ENCODE assay signal across 22 cellular contexts in the genomic region with DNA sequence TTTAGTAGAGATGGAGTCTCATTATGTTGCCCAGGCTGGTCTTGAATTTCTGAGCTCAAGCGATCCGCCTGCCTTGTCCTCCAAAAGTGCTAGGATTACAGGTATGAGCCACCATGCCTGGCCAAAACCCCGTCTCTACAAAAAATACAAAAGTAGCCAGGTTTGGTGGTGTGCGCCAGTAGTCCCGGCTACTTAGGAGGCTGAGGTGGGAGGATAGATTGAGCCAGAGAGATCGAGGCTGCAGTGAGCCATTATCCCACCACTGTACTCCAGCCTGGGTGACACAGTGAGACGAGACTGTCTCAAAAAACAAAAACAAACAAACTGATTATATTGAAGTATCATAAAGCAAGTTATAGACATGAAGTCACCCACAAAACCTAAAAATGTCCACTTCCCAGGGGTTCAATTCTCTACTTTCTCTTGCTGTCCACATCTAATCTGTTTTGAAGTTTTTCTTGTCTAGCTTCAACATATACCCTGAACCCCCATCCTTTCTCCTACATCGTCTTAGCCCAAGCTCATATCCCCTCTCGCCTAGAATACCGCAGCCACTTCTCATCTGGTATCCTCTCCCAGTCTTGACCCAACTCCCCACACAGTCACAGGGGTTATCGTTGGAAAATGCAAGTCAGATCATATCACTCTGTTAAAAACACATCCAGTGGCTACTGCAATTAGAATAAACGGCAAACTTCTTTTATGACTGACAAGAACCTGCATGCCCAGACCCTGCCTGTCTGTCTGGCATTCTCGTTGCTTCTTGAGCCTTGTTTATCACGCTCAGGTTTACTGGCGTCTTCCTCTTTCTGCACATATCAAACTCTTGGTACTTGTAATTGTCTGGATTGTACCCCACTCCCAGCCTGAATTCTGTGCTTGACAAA. TPM values are rescaled to one million over a fixed set of nuclear protein-coding genes. Genes with fewer than 3 reads are reported as not detected.
DNase-seq lines count a peak whose midpoint lies in the region; ATAC-seq and TF ChIP-seq lines count a peak whose summit lies in the region.
"Had no signal": no experiment of that assay in that cellular context is flagged by ENCODE, and none has a peak within 500 bp of the region (broad histone marks: within the 10 kb centered on the region; RNA-seq: fewer than 3 reads in every experiment).

No MANE protein-coding gene starts in this region.

- peaks cover 32% of the 10 kb centered on the region for H3K4me1 Mint-ChIP-seq in activated CD8-positive, alpha-beta T cell treated with anti-CD3 and anti-CD28 coated beads, Interleukin-2, amount 10 ng/mL, durations not matched to agents 7 days and 5 days (ENCODE audit: low read depth)

- H3K4me1 ChIP-seq in esophagus (ENCODE audit: control insufficient read depth in 2 of 2, insufficient read depth in 2 of 2, low read length in 1 of 2) = no peaks in the 10 kb centered on the region
- H3K4me1 ChIP-seq: gastrocnemius medialis, right atrium auricular region, uterus had no signal

- no peaks in the 10 kb centered on the region for H3K27me3 ChIP-seq in SU-DHL-6 (ENCODE audit: low read length)
- no peaks in the 10 kb centered on the region for H3K27me3 ChIP-seq in esophagus (ENCODE audit: control insufficient read depth in 1 of 2, insufficient read depth in 2 of 2, low read length in 2 of 2)
- H3K27me3 ChIP-seq: gastrocnemius medialis, right atrium auricular region, uterus had no signal

- intact Hi-C loops in left colon (cut with DNase I, micrococcal nuclease) = no loop called here

- H3K9me3 ChIP-seq in SU-DHL-6 (ENCODE audit: insufficient read depth, low read length) (no peaks in the 10 kb centered on the region), esophagus (ENCODE audit: control insufficient read depth in 2 of 2, insufficient read depth in 1 of 2, low read depth in 1 of 2, low read length in 1 of 2) (no peaks in the 10 kb centered on the region)
- H3K9me3 ChIP-seq: gastrocnemius medialis, right atrium auricular region, uterus had no signal

- peak; percentile 14 for DNase-seq in DMS 273 (lab: John Stamatoyannopoulos, UW; ENCODE audit: unreplicated experiment)
- no peak for DNase-seq in DMS 273 treated with DMSO at 0.1 percent for 48 hours (lab: John Stamatoyannopoulos, UW)
- DNase-seq in NCI-H1105 treated with DMSO at 0.1 percent for 48 hours (lab: John Stamatoyannopoulos, UW) = peak; percentile 82
- no peak for DNase-seq in activated CD8-positive, alpha-beta T cell treated with anti-CD3 and anti-CD28 coated beads, Interleukin-2, amount 10 ng/mL, durations not matched to agents 7 days and 5 days
- no peak for DNase-seq in left colon
- DNase-seq: activated CD4-positive, alpha-beta T cell treated with anti-CD3 and anti-CD28 coated beads, Interleukin-2, amount 10 ng/mL, durations not matched to agents 7 days and 5 days; activated CD8-positive, alpha-beta memory T cell treated with anti-CD3 and anti-CD28 coated beads, Interleukin-2, amount 50 U/mL, for 48 hours; activated gamma-delta T cell treated with Interleukin-2 at 50 U/mL for 16 hours; erythroblast; gastrocnemius medialis; HFFc6; naive thymus-derived CD8-positive, alpha-beta T cell; NCI-H774; stimulated activated CD8-positive, alpha-beta memory T cell treated with anti-CD3 and anti-CD28 coated beads, Interleukin-4, amount 100 ng/mL, for 48 hours; uterus had no signal

- no peak overlapping the region for H2AFZ ChIP-seq in SU-DHL-6 (ENCODE audit: low read depth, low read length, severe bottlenecking)

- peak overlapping the region; percentile 24 for H3K9ac ChIP-seq in SU-DHL-6 (ENCODE audit: low read length)

- no peak for ATAC-seq in activated CD8-positive, alpha-beta T cell treated with anti-CD3 and anti-CD28 coated beads, Interleukin-2, amount 10 ng/mL, durations not matched to agents 7 days and 5 days
- no peak for ATAC-seq in left colon
- no peak for ATAC-seq in HG02852 (IDR thresholded peaks at IDR 0.05; ENCODE audit: unreplicated experiment)
- ATAC-seq: gastrocnemius medialis; naive thymus-derived CD8-positive, alpha-beta T cell had no signal

- no peaks in the 10 kb centered on the region for H4K20me1 ChIP-seq in SU-DHL-6 (ENCODE audit: low read depth, low read length)

- H3K27ac Mint-ChIP-seq in activated CD8-positive, alpha-beta T cell treated with anti-CD3 and anti-CD28 coated beads, Interleukin-2, amount 10 ng/mL, durations not matched to agents 7 days and 5 days = no peak overlapping the region
- H3K27ac Mint-ChIP-seq: activated CD4-positive, alpha-beta T cell treated with anti-CD3 and anti-CD28 coated beads, Interleukin-2, amount 10 ng/mL, durations not matched to agents 7 days and 5 days; HFFc6; memory B cell had no signal

- no peaks in the 10 kb centered on the region; the same call in 1 of the 2 replicates for H3K79me2 ChIP-seq in SU-DHL-6 (ENCODE audit: insufficient read depth, low read length)

- H3K4me3 Mint-ChIP-seq in activated CD8-positive, alpha-beta T cell treated with anti-CD3 and anti-CD28 coated beads, Interleukin-2, amount 10 ng/mL, durations not matched to agents 7 days and 5 days = no peak overlapping the region
- H3K4me3 Mint-ChIP-seq: activated CD4-positive, alpha-beta T cell treated with anti-CD3 and anti-CD28 coated beads, Interleukin-2, amount 10 ng/mL, durations not matched to agents 7 days and 5 days; HFFc6; memory B cell; naive thymus-derived CD8-positive, alpha-beta T cell had no signal

- POLR2A ChIA-PET in activated CD8-positive, alpha-beta T cell treated with anti-CD3 and anti-CD28 coated beads, Interleukin-2, amount 10 ng/mL, durations not matched to agents 7 days and 5 days (lab: Charles Lee) = no interaction called here

- no peaks in the 10 kb centered on the region for H3K9me2 ChIP-seq in SU-DHL-6 (replicated peaks; ENCODE audit: insufficient read depth, low read length)

- 60 to 71% methylated on average over 15 of the region's 15 CpGs for WGBS in esophagus, 2 donors

- H3K36me3 ChIP-seq in SU-DHL-6 (ENCODE audit: low read length) = no peaks in the 10 kb centered on the region
- no peaks in the 10 kb centered on the region for H3K36me3 ChIP-seq in esophagus (ENCODE audit: control insufficient read depth in 2 of 2, insufficient read depth in 2 of 2, low read length in 1 of 2)
- H3K36me3 ChIP-seq: gastrocnemius medialis, right atrium auricular region, uterus had no signal

- H3K4me3 ChIP-seq in SU-DHL-6 (ENCODE audit: insufficient read depth, low read length, poor library complexity, severe bottlenecking) = no peak overlapping the region
- no peak overlapping the region for H3K4me3 ChIP-seq in esophagus (ENCODE audit: low read depth in 1 of 2, low read length in 2 of 2)
- H3K4me3 ChIP-seq: gastrocnemius medialis, right atrium auricular region, SK-N-MC, uterus had no signal

- H3F3A ChIP-seq in SU-DHL-6 (ENCODE audit: insufficient read depth) = peaks cover 52% of the 10 kb centered on the region

- H3K27ac ChIP-seq in SU-DHL-6 (ENCODE audit: low read depth, low read length) = peak overlapping the region; percentile 98
- peak overlapping the region; percentile 4 to 60 for H3K27ac ChIP-seq in esophagus (ENCODE audit: low read depth in 2 of 2, low read length in 1 of 2)
- H3K27ac ChIP-seq: 22Rv1, right atrium auricular region, SK-N-MC, uterus had no signal

- no peaks in the 10 kb centered on the region for H3K27me3 Mint-ChIP-seq in activated CD8-positive, alpha-beta T cell treated with anti-CD3 and anti-CD28 coated beads, Interleukin-2, amount 10 ng/mL, durations not matched to agents 7 days and 5 days (ENCODE audit: low read depth)
- H3K27me3 Mint-ChIP-seq: activated CD4-positive, alpha-beta T cell treated with anti-CD3 and anti-CD28 coated beads, Interleukin-2, amount 10 ng/mL, durations not matched to agents 7 days and 5 days; memory B cell; naive thymus-derived CD8-positive, alpha-beta T cell had no signal

- peak overlapping the region; percentile 44 for H3K4me2 ChIP-seq in SU-DHL-6 (ENCODE audit: low read depth, low read length, poor library complexity, severe bottlenecking)

- no peaks in the 10 kb centered on the region for H3K36me3 Mint-ChIP-seq in activated CD8-positive, alpha-beta T cell treated with anti-CD3 and anti-CD28 coated beads, Interleukin-2, amount 10 ng/mL, durations not matched to agents 7 days and 5 days (ENCODE audit: low read depth)
- H3K36me3 Mint-ChIP-seq: memory B cell; naive thymus-derived CD8-positive, alpha-beta T cell had no signal

- H3K9me3 Mint-ChIP-seq in activated CD8-positive, alpha-beta T cell treated with anti-CD3 and anti-CD28 coated beads, Interleukin-2, amount 10 ng/mL, durations not matched to agents 7 days and 5 days (ENCODE audit: insufficient read depth) = no peaks in the 10 kb centered on the region
- H3K9me3 Mint-ChIP-seq: activated CD4-positive, alpha-beta T cell treated with anti-CD3 and anti-CD28 coated beads, Interleukin-2, amount 10 ng/mL, durations not matched to agents 7 days and 5 days; HFFc6; memory B cell; naive thymus-derived CD8-positive, alpha-beta T cell had no signal

- no peak for TF ChIP-seq CTCF in SU-DHL-6 (IDR thresholded peaks at IDR 0.05; ENCODE audit: insufficient read depth, low read length, poor library complexity, severe bottlenecking)

- CTCF ChIA-PET in activated CD8-positive, alpha-beta T cell treated with anti-CD3 and anti-CD28 coated beads, Interleukin-2, amount 10 ng/mL, durations not matched to agents 7 days and 5 days (lab: Charles Lee) = no interaction called here

RNA-seq across cellular contexts. Expression of gene NCOA3, which starts 20.1 kb away (rescaled TPM):
- 1 to 10 TPM; 7.2 to 7.8 TPM for polyA plus RNA-seq in esophagus
- total RNA-seq in activated CD8-positive, alpha-beta T cell treated with anti-CD3 and anti-CD28 coated beads, Interleukin-2, amount 10 ng/mL, durations not matched to agents 7 days and 5 days = 10 to 100 TPM; 57.4 to 60.1 TPM
- total RNA-seq in left colon = 10 to 100 TPM; 22.9 to 23.6 TPM

Comparison
In these comparisons a context has a peak if more than half of its experiments do, and no peak if none do; other contexts are left out.
1. DNase-seq: peak in DMS 273 (single experiment) and NCI-H1105 treated with DMSO at 0.1 percent for 48 hours (single experiment); none in DMS 273 treated with DMSO at 0.1 percent for 48 hours (single experiment), activated CD8-positive, alpha-beta T cell treated with anti-CD3 and anti-CD28 coated beads, Interleukin-2, amount 10 ng/mL, durations not matched to agents 7 days and 5 days (single experiment) and left colon (0 of 2).